Comparison of ENCODE assay signal across 8 cellular contexts in the genomic region with DNA sequence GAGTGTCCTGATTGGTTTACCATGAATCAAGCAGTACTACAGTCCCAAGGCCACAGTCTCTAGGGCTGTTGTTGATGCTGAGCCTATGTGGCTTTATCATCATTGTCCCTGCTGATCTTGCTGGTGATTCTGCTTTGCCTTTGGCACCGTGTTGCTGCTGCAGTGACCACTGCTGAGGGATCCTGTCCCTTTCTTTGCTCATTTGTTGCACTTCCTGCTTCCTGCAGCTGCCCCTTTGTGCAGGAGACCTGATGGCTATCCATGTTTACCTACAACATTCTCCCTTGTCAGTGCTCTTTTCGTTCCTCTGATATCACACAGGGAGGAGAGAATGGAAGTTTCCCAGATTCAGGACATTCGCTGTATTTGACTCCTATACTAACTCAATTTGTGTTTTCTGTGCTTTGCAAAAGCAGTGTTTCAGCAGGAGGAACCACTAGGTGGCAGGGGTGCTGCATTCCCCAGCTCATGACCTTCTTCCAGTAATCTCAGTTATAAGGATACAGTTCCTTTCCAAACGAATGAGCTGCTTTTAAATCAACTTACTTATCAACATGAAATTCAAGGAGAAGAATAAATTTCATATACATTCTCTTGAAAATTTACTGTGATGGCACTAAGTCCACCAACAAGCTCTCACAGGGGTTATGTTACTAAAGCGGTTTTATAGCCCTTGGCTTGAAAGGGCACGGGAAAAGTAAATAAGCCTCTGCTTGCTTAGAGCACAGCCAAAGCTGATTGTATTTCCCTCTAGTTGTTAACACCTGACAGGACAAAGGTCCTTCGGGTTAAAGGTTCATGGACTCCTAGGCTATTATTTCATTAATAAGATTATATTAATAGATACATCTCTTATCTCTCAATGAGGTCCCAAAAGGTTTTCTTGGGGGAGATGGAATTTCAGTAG. TPM values are rescaled to one million over a fixed set of nuclear protein-coding genes. Genes with fewer than 3 reads are reported as not detected.
DNase-seq lines count a peak whose midpoint lies in the region; ATAC-seq, FAIRE-seq and TF ChIP-seq lines count a peak whose summit lies in the region.

No MANE protein-coding gene starts in this region.

- H3K4me2 ChIP-seq in A549: peak overlapping the region; percentile 25

- TF ChIP-seq EP300 in A549 (IDR thresholded peaks at IDR 0.05): no peak

- H3K4me1 ChIP-seq in A549 (peaks cover 26% of the 10 kb centered on the region), right atrium auricular region (peaks cover 0 to 3% of the 10 kb centered on the region in 2 donors)

- no peak overlapping the region for H3K4me3 ChIP-seq in A549
- no peak overlapping the region for H3K4me3 ChIP-seq in right atrium auricular region

- peak; percentile 71 to 72 for DNase-seq in A549 (ENCODE audit: low read depth in 1 of 2, low spot score in 1 of 2)
- peak; percentile 66 for DNase-seq in LHCN-M2 (ENCODE audit: low read depth)
- peak; percentile 44 for DNase-seq in SKM-1 treated with dmso at 0.1 percent for 144 hours (lab: John Stamatoyannopoulos, UW; ENCODE audit: unreplicated experiment)
- peak in 45 of 56 donors; percentile 2 to 80 (median 37) for DNase-seq in amygdala (lab: John Stamatoyannopoulos, UW)
- DNase-seq in right atrium auricular region (ENCODE audit: low spot score): peak; percentile 71
- DNase-seq in pulmonary artery endothelial cell (ENCODE audit: low read depth, low spot score): peak; percentile 39

- TF ChIP-seq POLR2A in A549 (IDR thresholded peaks at IDR 0.05; ENCODE audit: low read length): no peak

- no peaks in the 10 kb centered on the region for H3K9me3 ChIP-seq in A549
- no peaks in the 10 kb centered on the region for H3K9me3 ChIP-seq in right atrium auricular region

- no peaks in the 10 kb centered on the region for H3K27me3 ChIP-seq in right atrium auricular region

- CTCF ChIA-PET in A549 (lab: Yijun Ruan, JAX): interaction anchor here (0.6 to 3.2 kb wide), 48 partner anchors 9 to 1560 kb away, joined by 3 to 29 read pairs (median 4); a partner anchor contains a TSS

- TF ChIP-seq CTCF in A549 (IDR thresholded peaks at IDR 0.05) (peak; percentile 97), GM12874 (IDR thresholded peaks at IDR 0.05; ENCODE audit: insufficient read depth, low read depth, low read length) (peak; percentile 83), right atrium auricular region (IDR thresholded peaks at IDR 0.05) (peak; percentile 77 to 90)

- TF ChIP-seq RAD21 in A549 (conservative IDR thresholded peaks at IDR 0.05 in 1 of 2, IDR thresholded peaks at IDR 0.05 in 1 of 2): peak; percentile 90 to 92

- H3K27ac ChIP-seq in A549 (no peak overlapping the region), right atrium auricular region (no peak overlapping the region)

- ATAC-seq in A549 (peak; percentile 88 to 95), GM18519 (IDR thresholded peaks at IDR 0.05; ENCODE audit: low FRiP score, unreplicated experiment) (no peak)

- FAIRE-seq in A549 (lab: Jason Lieb, UNC): no peak

- no peaks in the 10 kb centered on the region for H3K36me3 ChIP-seq in right atrium auricular region

- WGBS in A549 (ENCODE audit: missing lambda C conversion rate): 13% methylated on average over 7 of the region's 7 CpGs

- POLR2A ChIA-PET in A549 (lab: Yijun Ruan, JAX): interaction anchor here (0.8 to 2.0 kb wide), 4 partner anchors 10 to 44 kb away, joined by 3 to 13 read pairs (median 4); a partner anchor contains a TSS

TF ChIP-seq in A549, 52 proteins besides CTCF, POLR2A, EP300 and RAD21:
- TF ChIP-seq EHF (CRISPR knock-in tag; IDR thresholded peaks at IDR 0.05) (no peak), SMC3 (IDR thresholded peaks at IDR 0.05) (peak; percentile 76)

RNA-seq across cellular contexts. Expression of a gene that starts 9.7 kb away (rescaled TPM):
- polyA plus RNA-seq in A549 (2011; rRNA removed) (86.0 and 93.2 TPM in 2 replicates), A549 (2017; fragmentation: RNase III; extraction: RNeasy Plus Mini Kit Qiagen cat#74134 plus additional on column Dnase treatment) (53.9 to 64.4 TPM (median 60.7 TPM) in 3 replicates)
- 30.2 and 32.0 TPM in 2 replicates for polyA plus RNA-seq in A549 (2012; cell fraction: cytosol; rRNA removed)
- 15.7 and 22.5 TPM in 2 replicates for polyA plus RNA-seq in A549 (2012; cell fraction: nucleus; rRNA removed)
- 50.7 and 51.4 TPM in 2 replicates for polyA minus RNA-seq in A549 (2011; rRNA and poly(A)+ RNA removed)
- total RNA-seq in LHCN-M2 (2014; rRNA removed) (46.8 and 55.0 TPM in 2 replicates), right atrium auricular region (10 to 100 TPM; 28.4 to 30.5 TPM), pulmonary artery endothelial cell (33.4 and 47.5 TPM in 2 replicates)
- 35.7 TPM for polyA plus RNA-seq in LHCN-M2 (2012)

RNA-seq across cellular contexts. Expression of a gene that starts 44.2 kb away (rescaled TPM):
- polyA plus RNA-seq in A549 (2011; rRNA removed): 92.3 and 116 TPM in 2 replicates
- polyA plus RNA-seq in A549 (2012; cell fraction: cytosol; rRNA removed): 27.4 and 36.6 TPM in 2 replicates
- 70.5 and 82.3 TPM in 2 replicates for polyA plus RNA-seq in A549 (2012; cell fraction: nucleus; rRNA removed)
- polyA plus RNA-seq in A549 (2017; fragmentation: RNase III; extraction: RNeasy Plus Mini Kit Qiagen cat#74134 plus additional on column Dnase treatment): 41.7 to 46.1 TPM (median 44.2 TPM) in 3 replicates
- 151 and 153 TPM in 2 replicates for polyA minus RNA-seq in A549 (2011; rRNA and poly(A)+ RNA removed)
- total RNA-seq in LHCN-M2 (2014; rRNA removed): 51.2 and 51.8 TPM in 2 replicates
- 28.9 TPM for polyA plus RNA-seq in LHCN-M2 (2012)
- total RNA-seq in right atrium auricular region: 10 to 100 TPM; 36.9 to 49.4 TPM
- total RNA-seq in pulmonary artery endothelial cell: 40.2 and 47.0 TPM in 2 replicates
